ENCODE assay signal across 8 cellular contexts in the genomic region with DNA sequence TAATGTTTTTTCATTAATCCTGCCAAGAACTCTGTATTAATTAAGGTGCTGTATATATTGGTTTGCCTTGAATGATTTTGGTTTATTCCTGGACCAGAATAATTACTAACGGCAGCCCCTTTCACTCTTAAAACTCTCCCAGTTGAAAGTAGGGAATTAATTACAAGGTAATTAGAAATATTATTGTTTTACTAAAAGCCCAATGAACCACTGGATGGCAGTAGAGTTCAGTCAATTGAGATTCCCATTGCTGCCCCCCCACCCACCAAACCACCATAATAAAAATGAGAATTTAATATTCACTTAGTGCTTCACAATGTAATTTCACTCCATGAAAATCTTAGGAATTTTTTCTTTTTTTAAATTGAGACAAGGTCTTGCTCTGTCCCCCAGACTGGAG. TPM values are rescaled to one million over a fixed set of nuclear protein-coding genes. Genes with fewer than 3 reads are reported as not detected.
DNase-seq lines count a peak whose midpoint lies in the region; ATAC-seq and TF ChIP-seq lines count a peak whose summit lies in the region.

No MANE protein-coding gene starts in this region.

- no peak overlapping the region for H3K4me3 ChIP-seq in left ventricle myocardium inferior

- no peak for ATAC-seq in HG03432 (IDR thresholded peaks at IDR 0.05; ENCODE audit: unreplicated experiment)
- ATAC-seq in activated CD4-positive, CD25-positive, alpha-beta regulatory T cell treated with anti-CD3 and anti-CD28 coated beads, Interleukin-2, amount 50 U/mL, for 24 hours: no peak

- intact Hi-C loops in left ventricle myocardium inferior (cut with micrococcal nuclease): loop anchor here (5.0 kb wide), 1 partner anchor 147 kb away; no protein-coding TSS in a partner anchor

- no peaks in the 10 kb centered on the region for H3K4me1 ChIP-seq in left ventricle myocardium inferior

- TF ChIP-seq CTCF in left ventricle myocardium inferior (IDR thresholded peaks at IDR 0.05; ENCODE audit: borderline replicate concordance): peak; percentile 64

- H3K9me3 ChIP-seq in left ventricle myocardium inferior (replicated peaks): no peaks in the 10 kb centered on the region

- DNase-seq in COR-L47 (lab: John Stamatoyannopoulos, UW): peak; percentile 70
- peak; percentile 9 for DNase-seq in HuH-7.5 (ENCODE audit: low spot score)
- DNase-seq in activated CD4-positive, alpha-beta T cell treated with anti-CD3 and anti-CD28 coated beads, Interleukin-2, amount 50 U/mL, for 4 hours: peak; percentile 28 to 32
- DNase-seq in left ventricle myocardium inferior: no peak
- DNase-seq in stimulated activated CD4-positive, alpha-beta T cell treated with anti-CD3 and anti-CD28 coated beads, Interleukin-4, amount 100 ng/mL, for 24 hours: peak; percentile 44
- DNase-seq in DMS114 treated with DMSO at 0.1 percent for 48 hours (lab: John Stamatoyannopoulos, UW; ENCODE audit: unreplicated experiment): no peak

- H3K27me3 ChIP-seq in left ventricle myocardium inferior (ENCODE audit: low read depth): no peaks in the 10 kb centered on the region

- peaks cover 93% of the 10 kb centered on the region for H3K36me3 ChIP-seq in left ventricle myocardium inferior

- H3K27ac ChIP-seq in left ventricle myocardium inferior (replicated peaks): no peak overlapping the region

RNA-seq across cellular contexts. Expression of a gene that starts 13.7 kb away (rescaled TPM):
- 22.6 TPM for total RNA-seq in left ventricle myocardium inferior

RNA-seq across cellular contexts. Expression of a gene that starts 55.9 kb away (rescaled TPM):
- total RNA-seq in left ventricle myocardium inferior: 31.1 TPM

RNA-seq across cellular contexts. Expression of a gene that starts 57.6 kb away (rescaled TPM):
- 5.3 TPM for total RNA-seq in left ventricle myocardium inferior

Comparison
In these comparisons a context has a peak if more than half of its experiments do, and no peak if none do; other contexts are left out.
1. DNase-seq: peak in COR-L47 (single experiment), HuH-7.5 (single experiment), activated CD4-positive, alpha-beta T cell treated with anti-CD3 and anti-CD28 coated beads, Interleukin-2, amount 50 U/mL, for 4 hours (2 of 2) and stimulated activated CD4-positive, alpha-beta T cell treated with anti-CD3 and anti-CD28 coated beads, Interleukin-4, amount 100 ng/mL, for 24 hours (single experiment); none in left ventricle myocardium inferior (single experiment) and DMS114 treated with DMSO at 0.1 percent for 48 hours (single experiment).